ENCODE assay signal across 5 cellular contexts in genomic region chr9:103357980-103358379, GRCh38.
DNase-seq lines count a peak whose midpoint lies in the region; ATAC-seq, FAIRE-seq and TF ChIP-seq lines count a peak whose summit lies in the region.
"Not testable (repeated sequence)": the region's sequence is repeated elsewhere in the genome, so short reads cannot be mapped to it uniquely, and the experiment has no call there.

No MANE protein-coding gene starts in this region.

- peaks cover 27% of the 10 kb centered on the region for H3K9me3 Mint-ChIP-seq in WTC11

- H3K27ac Mint-ChIP-seq in WTC11, result not testable (repeated sequence)

- DNase-seq in WTC11 (ENCODE audit: low spot score); frontal cortex (ENCODE audit: low spot score in 2 of 2): not testable (repeated sequence)
- DNase-seq in osteoblast (ENCODE audit: insufficient read length, low spot score, missing footprints), result peak; percentile 19

- not testable (repeated sequence) for H4K20me1 ChIP-seq in OCI-LY3 (ENCODE audit: insufficient read depth, low read length); osteoblast (ENCODE audit: insufficient read depth, low read length)

- POLR2A ChIA-PET in WTC11 (lab: Charles Lee), result not testable (repeated sequence)

- H3K9me3 ChIP-seq in OCI-LY3 (ENCODE audit: insufficient read depth, low read length); osteoblast (ENCODE audit: low read depth, low read length): not testable (repeated sequence)

- H3K9ac ChIP-seq in OCI-LY3 (ENCODE audit: low read length), result not testable (repeated sequence)

- not testable (repeated sequence) for H3K4me3 Mint-ChIP-seq in WTC11

- H3K4me1 Mint-ChIP-seq in WTC11, result not testable (repeated sequence)

- not testable (repeated sequence) for H3K4me1 ChIP-seq in OCI-LY3 (ENCODE audit: low read length); osteoblast (ENCODE audit: insufficient read depth, low read length)

- not testable (repeated sequence) for H3K27me3 ChIP-seq in OCI-LY3 (ENCODE audit: low read depth, low read length); osteoblast (ENCODE audit: insufficient read depth, low read length)

- not testable (repeated sequence) for TF ChIP-seq CTCF in OCI-LY3 (IDR thresholded peaks at IDR 0.05; ENCODE audit: low read depth, low read length); WTC11 (IDR thresholded peaks at IDR 0.05); osteoblast (IDR thresholded peaks at IDR 0.05; ENCODE audit: extremely low read depth, low read depth, low read length)

- CTCF ChIA-PET in WTC11 (lab: Charles Lee), result not testable (repeated sequence)

- H3K27ac ChIP-seq in OCI-LY3 (ENCODE audit: low read length); osteoblast (ENCODE audit: low read depth, low read length): not testable (repeated sequence)

- H3K36me3 ChIP-seq in OCI-LY3 (replicated peaks; ENCODE audit: low read depth, low read length); osteoblast (ENCODE audit: insufficient read depth, low read length): not testable (repeated sequence)

- not testable (repeated sequence) for H3K79me2 ChIP-seq in OCI-LY3 (ENCODE audit: low read length); osteoblast (ENCODE audit: insufficient read depth, low read length)

- ATAC-seq in WTC11, result not testable (repeated sequence)

- H2AFZ ChIP-seq in OCI-LY3 (ENCODE audit: low read depth, low read length), result peak overlapping the region; percentile 13; the same call in 1 of the 2 replicates
- not testable (repeated sequence) for H2AFZ ChIP-seq in osteoblast (ENCODE audit: low read length)

- H3K4me3 ChIP-seq in OCI-LY3 (ENCODE audit: low read length); osteoblast (ENCODE audit: insufficient read depth, low read length): not testable (repeated sequence)

- peak; percentile 21 for FAIRE-seq in A204.1 (lab: Jason Lieb, UNC)
- peak; percentile 48 for FAIRE-seq in frontal cortex (lab: Jason Lieb, UNC)

- H3K27me3 Mint-ChIP-seq in WTC11 (ENCODE audit: low read depth), result not testable (repeated sequence)

- not testable (repeated sequence) for H3K36me3 Mint-ChIP-seq in WTC11

- H3K4me2 ChIP-seq in OCI-LY3 (ENCODE audit: low read length); osteoblast (ENCODE audit: insufficient read depth, low read length): not testable (repeated sequence)

TF ChIP-seq in WTC11, 78 proteins besides CTCF, POLR2A, EP300 and RAD21:
- peak; percentile 97 for TF ChIP-seq HMGA2 (CRISPR knock-in tag; IDR thresholded peaks at IDR 0.05)
